In genomic region chr1:45803299-45803780, GRCh38 we compare ENCODE assay signal across 8 cellular contexts. TPM values are rescaled to one million over a fixed set of nuclear protein-coding genes. Genes with fewer than 3 reads are reported as not detected.
DNase-seq lines count a peak whose midpoint lies in the region; ATAC-seq and TF ChIP-seq lines count a peak whose summit lies in the region.

TSS of gene MAST2 (plus strand) at chr1:45803612. CDS start at chr1:45803896, 284 bp downstream.

- H3K9me3 ChIP-seq in lung (ENCODE audit: control insufficient read depth in 2 of 2, insufficient read depth in 1 of 2, low read length in 1 of 2): no peaks in the 10 kb centered on the region

- no peaks in the 10 kb centered on the region for H3K36me3 ChIP-seq in lung (ENCODE audit: control insufficient read depth in 2 of 2, insufficient read depth in 2 of 2, low read length in 2 of 2)

- H3K27ac ChIP-seq in lung (ENCODE audit: low read depth in 1 of 2, low read length in 1 of 2): peak within 1 kb of the TSS; percentile 90 to 95

- H3K4me3 ChIP-seq in lung: peak within 1 kb of the TSS; percentile 73

- peaks cover 2% of the 10 kb centered on the region for H3K27me3 Mint-ChIP-seq in activated CD8-positive, alpha-beta T cell treated with anti-CD3 and anti-CD28 coated beads for 36 hours

- H3K4me1 Mint-ChIP-seq in activated CD8-positive, alpha-beta T cell treated with anti-CD3 and anti-CD28 coated beads for 36 hours (ENCODE audit: low read depth): peaks cover 28% of the 10 kb centered on the region

- peaks cover 4 to 7% of the 10 kb centered on the region in 2 donors for H3K4me1 ChIP-seq in lung (ENCODE audit: control insufficient read depth in 2 of 2, insufficient read depth in 2 of 2, low read length in 2 of 2)

- peaks cover 6% of the 10 kb centered on the region for H3K36me3 Mint-ChIP-seq in activated CD8-positive, alpha-beta T cell treated with anti-CD3 and anti-CD28 coated beads for 36 hours (ENCODE audit: low read depth)

- POLR2A ChIA-PET in activated CD8-positive, alpha-beta T cell treated with anti-CD3 and anti-CD28 coated beads for 36 hours (lab: Charles Lee): no interaction called here

- peak within 1 kb of the TSS; percentile 83 for H3K4me3 Mint-ChIP-seq in activated CD8-positive, alpha-beta T cell treated with anti-CD3 and anti-CD28 coated beads for 36 hours

- peak within 1 kb of the TSS; percentile 73 for H3K27ac Mint-ChIP-seq in activated CD8-positive, alpha-beta T cell treated with anti-CD3 and anti-CD28 coated beads for 36 hours

- TF ChIP-seq CTCF in activated CD8-positive, alpha-beta T cell treated with anti-CD3 and anti-CD28 coated beads for 36 hours (IDR thresholded peaks at IDR 0.05): no peak
- no peak for TF ChIP-seq CTCF in lung (IDR thresholded peaks at IDR 0.05; ENCODE audit: control extremely low read depth, extremely low read depth)

- WGBS in lung, 2 donors: 0% methylated on average over 48 to 58 of the region's 58 CpGs

- peak; percentile 95 for DNase-seq in CD1c-positive myeloid dendritic cell (ENCODE audit: extremely low spot score)
- DNase-seq in NCI-H774 (lab: John Stamatoyannopoulos, UW): peak; percentile 98
- peak; percentile 85 for DNase-seq in activated CD8-positive, alpha-beta T cell treated with anti-CD3 and anti-CD28 coated beads for 36 hours
- DNase-seq in effector CD4-positive, alpha-beta T cell: peak; percentile 69
- peak; percentile 87 for DNase-seq in lung (ENCODE audit: low spot score)
- peak; percentile 57 to 77 (median 63) for DNase-seq in stimulated activated CD4-positive, alpha-beta T cell treated with anti-CD3 and anti-CD28 coated beads, TNF-alpha, amount 100 ng/mL, for 1 hour (ENCODE audit: low read depth in 3 of 3, low spot score in 1 of 3)

- no peaks in the 10 kb centered on the region for H3K27me3 ChIP-seq in lung (ENCODE audit: control insufficient read depth, insufficient read depth)

- ATAC-seq in GM19438 (IDR thresholded peaks at IDR 0.05; ENCODE audit: low read depth, unreplicated experiment) (peak; percentile 74), HG03565 (IDR thresholded peaks at IDR 0.05; ENCODE audit: unreplicated experiment) (peak; percentile 82), lung (ENCODE audit: insufficient read depth, low FRiP score) (peak; percentile 98)
- peak; percentile 97 for ATAC-seq in activated CD8-positive, alpha-beta T cell treated with anti-CD3 and anti-CD28 coated beads for 36 hours

- CTCF ChIA-PET in activated CD8-positive, alpha-beta T cell treated with anti-CD3 and anti-CD28 coated beads for 36 hours (lab: Charles Lee): no interaction called here

- no peaks in the 10 kb centered on the region for H3K9me3 Mint-ChIP-seq in activated CD8-positive, alpha-beta T cell treated with anti-CD3 and anti-CD28 coated beads for 36 hours

- intact Hi-C loops in activated CD8-positive, alpha-beta T cell treated with anti-CD3 and anti-CD28 coated beads for 36 hours (cut with micrococcal nuclease): no loop called here

RNA-seq across cellular contexts. Expression of gene MAST2, which starts in this region (rescaled TPM):
- total RNA-seq in activated CD8-positive, alpha-beta T cell treated with anti-CD3 and anti-CD28 coated beads for 36 hours: 10 to 100 TPM; 18.2 to 19.5 TPM
- 10 to 100 TPM; 25.7 to 28.6 TPM for total RNA-seq in lung
- 10 to 100 TPM; 10.5 to 12.6 TPM for polyA plus RNA-seq in lung

Comparison
In these comparisons a context has a peak if more than half of its experiments do, and no peak if none do; other contexts are left out.
1. Peak in every context shown above with its lines: DNase-seq, ATAC-seq, H3K4me3 ChIP-seq and H3K27ac ChIP-seq.